Comparison of ENCODE assay signal across 8 cellular contexts in the genomic region with DNA sequence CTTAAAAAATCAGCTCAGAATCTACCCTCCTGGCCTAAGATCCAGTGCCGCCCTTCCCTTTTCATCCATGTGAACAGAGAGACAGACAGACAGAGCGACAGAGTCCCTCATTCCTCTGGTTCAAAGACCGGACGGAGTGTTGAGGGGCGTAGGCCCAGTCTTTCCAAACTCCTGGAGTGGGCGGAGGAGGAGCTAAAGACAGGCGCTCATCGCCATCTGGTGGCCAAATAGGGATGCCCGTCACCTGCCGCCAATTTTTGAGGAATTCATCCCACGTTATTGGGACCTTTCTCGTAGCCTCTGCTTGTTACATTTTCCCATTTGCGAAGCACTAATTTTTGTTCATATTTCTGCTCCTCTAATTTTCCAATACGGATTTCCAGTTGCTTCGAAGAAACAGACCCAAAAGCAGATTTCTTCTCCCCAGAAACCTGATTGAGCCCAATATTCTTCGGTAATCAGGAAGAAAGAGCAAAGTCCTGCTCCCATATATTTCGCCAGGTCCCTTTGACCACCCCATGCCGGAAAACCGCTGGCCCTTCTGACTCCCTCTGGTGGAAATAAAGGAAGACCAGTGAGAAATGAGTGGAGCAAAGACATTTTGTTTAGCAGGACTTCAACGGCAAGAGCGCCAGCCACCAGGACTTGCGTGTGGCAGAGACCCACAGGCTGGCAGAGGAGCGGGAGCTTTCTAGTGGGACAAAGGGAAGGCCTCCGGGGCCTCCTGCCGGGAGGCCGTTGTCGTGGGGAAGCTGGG.
DNase-seq lines count a peak whose midpoint lies in the region; ATAC-seq and TF ChIP-seq lines count a peak whose summit lies in the region.

No MANE protein-coding gene starts in this region.

- BruUV-seq in Caco-2 (replicated peaks; lab: Mats Ljungman, UMichigan), result no TSS peak

- H3K27me3 ChIP-seq in Caco-2 (replicated peaks; ENCODE audit: control insufficient read depth, insufficient read depth, low read length) (no peaks in the 10 kb centered on the region), left ventricle myocardium inferior (ENCODE audit: low read depth) (no peaks in the 10 kb centered on the region), psoas muscle (ENCODE audit: insufficient read depth in 3 of 3, low read length in 2 of 3) (no peaks in the 10 kb centered on the region)

- H3K4me1 Mint-ChIP-seq in Caco-2 (ENCODE audit: low read depth, unreplicated experiment), result peaks cover 12% of the 10 kb centered on the region

- H3K27ac ChIP-seq in left ventricle myocardium inferior (replicated peaks), result no peak overlapping the region
- H3K27ac ChIP-seq in psoas muscle, result no peak overlapping the region

- CTCF ChIA-PET in Caco-2 (lab: Charles Lee), result interaction anchor here (0.7 to 3.3 kb wide), 7 partner anchors 62 to 251 kb away, joined by 3 to 47 read pairs (median 5); a partner anchor contains a TSS

- H3K4me3 ChIP-seq in Caco-2 (ENCODE audit: low read depth, low read length) (no peak overlapping the region), left ventricle myocardium inferior (peak overlapping the region; percentile 69), psoas muscle (no peak overlapping the region)

- no peak overlapping the region for H3K27ac Mint-ChIP-seq in Caco-2 (ENCODE audit: unreplicated experiment)

- H3K4me1 ChIP-seq in Caco-2, result peaks cover 14% of the 10 kb centered on the region; the same call in 1 of the 2 replicates
- peaks cover 22% of the 10 kb centered on the region for H3K4me1 ChIP-seq in left ventricle myocardium inferior
- H3K4me1 ChIP-seq in psoas muscle, result peaks cover 4% of the 10 kb centered on the region

- POLR2A ChIA-PET in Caco-2 (lab: Charles Lee), result interaction anchor here (0.6 kb wide), 1 partner anchor 405 kb away, joined by 3 read pairs; a partner anchor contains a TSS

- WGBS in psoas muscle, 3 donors, result 23 to 26% (median 24%) methylated on average over 27 of the region's 27 CpGs

- TF ChIP-seq CTCF in Caco-2 (IDR thresholded peaks at IDR 0.05; ENCODE audit: insufficient read depth in 1 of 2, low read depth in 1 of 2, low read length in 1 of 2, severe bottlenecking in 1 of 2, unreplicated experiment in 1 of 2) (peak; percentile 87), left ventricle myocardium inferior (IDR thresholded peaks at IDR 0.05; ENCODE audit: borderline replicate concordance) (peak; percentile 94), psoas muscle (IDR thresholded peaks at IDR 0.05) (peak; percentile 89)

- no peaks in the 10 kb centered on the region for H3K27me3 Mint-ChIP-seq in Caco-2 (ENCODE audit: insufficient read depth, unreplicated experiment)

- no peak overlapping the region for H3K4me3 Mint-ChIP-seq in Caco-2 (ENCODE audit: unreplicated experiment)

- DNase-seq in Caco-2 (peak; percentile 81 to 82), NCI-H1092 treated with DMSO at 0.1 percent for 48 hours (lab: John Stamatoyannopoulos, UW) (peak; percentile 60), T-helper 1 cell (peak in 3 of 5 donors; percentile 24 to 45 (median 38)), amniotic epithelial cell (ENCODE audit: low read depth) (peak; percentile 58), left ventricle myocardium inferior (peak; percentile 73), psoas muscle (peak; percentile 74 to 84)

- intact Hi-C loops in Caco-2 (cut with micrococcal nuclease; ENCODE audit: unreplicated experiment), result loop anchor here (1.0 to 5.0 kb wide), 5 partner anchors 50 to 379 kb away; no protein-coding TSS in a partner anchor
- intact Hi-C loops in left ventricle myocardium inferior (cut with micrococcal nuclease), result loop anchor here (5.0 kb wide), 2 partner anchors 90 to 380 kb away; a partner anchor contains a TSS
- intact Hi-C loops in psoas muscle (cut with DNase I), result loop anchor here (1.0 to 10.0 kb wide), 5 partner anchors 88 to 662 kb away; a partner anchor contains a TSS

- peaks cover 9% of the 10 kb centered on the region for H3K36me3 Mint-ChIP-seq in Caco-2 (ENCODE audit: insufficient read depth, unreplicated experiment)

- ATAC-seq in GM21825 (IDR thresholded peaks at IDR 0.05; ENCODE audit: unreplicated experiment), result peak; percentile 47
- peak; percentile 78 to 91 (median 86) for ATAC-seq in psoas muscle
- ATAC-seq in GM18517 (IDR thresholded peaks at IDR 0.05; ENCODE audit: unreplicated experiment), result no peak

- peaks cover 10% of the 10 kb centered on the region for H3K9me3 Mint-ChIP-seq in Caco-2 (ENCODE audit: unreplicated experiment)

- no peaks in the 10 kb centered on the region for H3K36me3 ChIP-seq in Caco-2 (ENCODE audit: control insufficient read depth, insufficient read depth, low read length)
- H3K36me3 ChIP-seq in left ventricle myocardium inferior, result no peaks in the 10 kb centered on the region
- peaks cover 0 to 10% of the 10 kb centered on the region in 2 donors for H3K36me3 ChIP-seq in psoas muscle (ENCODE audit: insufficient read depth in 1 of 2, low read depth in 1 of 2)

- H3K9me3 ChIP-seq in Caco-2 (no peaks in the 10 kb centered on the region), left ventricle myocardium inferior (replicated peaks) (peaks cover 10% of the 10 kb centered on the region), psoas muscle (no peaks in the 10 kb centered on the region)
